In genomic region chr20:22915512-22915911, GRCh38 we compare ENCODE assay signal across 40 cellular contexts.
"Had no signal": no experiment of that assay in that cellular context is flagged by ENCODE, and none has a peak within 500 bp of the region (broad histone marks: within the 10 kb centered on the region; RNA-seq: fewer than 3 reads in every experiment).

No MANE protein-coding gene starts in this region.

- H3K27me3 ChIP-seq: ascending aorta, body of pancreas, breast epithelium had no signal

- H3K36me3 Mint-ChIP-seq: activated naive CD4-positive, alpha-beta T cell treated with anti-CD3 and anti-CD28 coated beads, Interleukin-2, amount 10 ng/mL, durations not matched to agents 7 days and 5 days; activated naive CD4-positive, alpha-beta T cell treated with anti-CD3 and anti-CD28 coated beads, Interleukin-2, amount 50 U/mL, for 24 hours; activated naive CD8-positive, alpha-beta T cell; activated naive CD8-positive, alpha-beta T cell treated with anti-CD3 and anti-CD28 coated beads for 36 hours; activated naive CD8-positive, alpha-beta T cell treated with anti-CD3 and anti-CD28 coated beads, Interleukin-2, amount 10 ng/mL, durations not matched to agents 7 days and 5 days; brain had no signal

- H3K4me3 Mint-ChIP-seq: activated naive CD4-positive, alpha-beta T cell treated with anti-CD3 and anti-CD28 coated beads for 36 hours; activated naive CD4-positive, alpha-beta T cell treated with anti-CD3 and anti-CD28 coated beads, Interleukin-2, amount 10 ng/mL, durations not matched to agents 7 days and 5 days; activated naive CD4-positive, alpha-beta T cell treated with anti-CD3 and anti-CD28 coated beads, Interleukin-2, amount 50 U/mL, for 24 hours; activated naive CD8-positive, alpha-beta T cell; activated naive CD8-positive, alpha-beta T cell treated with anti-CD3 and anti-CD28 coated beads for 36 hours; activated naive CD8-positive, alpha-beta T cell treated with anti-CD3 and anti-CD28 coated beads, Interleukin-2, amount 10 ng/mL, durations not matched to agents 7 days and 5 days; activated naive CD8-positive, alpha-beta T cell treated with anti-CD3 and anti-CD28 coated beads, Interleukin-2, amount 50 U/mL, for 24 hours; activated T-cell treated with anti-CD3 and anti-CD28 coated beads, Interleukin-2, amount 50 U/mL, for 24 hours; activated T-cell treated with anti-CD3 and anti-CD28 coated beads, Interleukin-2, amount 50 U/mL, for 4 hours; activated T-cell treated with anti-CD3 and anti-CD28 coated beads, Interleukin-2, amount 50 U/mL, for 72 hours; activated T-helper 1 cell treated with anti-CD3 and anti-CD28 coated beads, Interleukin-12 subunit alpha, Interleukin-12 subunit beta, Interleukin-2, Interleukin-4 antibody, amounts not matched to agents 30 ng/mL and 10 ng/mL and 1 ng/mL, durations not matched to agents 14 hours and 24 hours and 36 hours; activated T-helper 17 cell treated with anti-CD3 and anti-CD28 coated beads, Interleukin-2, amount 50 U/mL, for 72 hours; brain; central memory CD8-positive, alpha-beta T cell had no signal

- H3K4me1 Mint-ChIP-seq: activated naive CD4-positive, alpha-beta T cell treated with anti-CD3 and anti-CD28 coated beads, Interleukin-2, amount 10 ng/mL, durations not matched to agents 7 days and 5 days; activated naive CD4-positive, alpha-beta T cell treated with anti-CD3 and anti-CD28 coated beads, Interleukin-2, amount 50 U/mL, for 24 hours; activated naive CD8-positive, alpha-beta T cell treated with anti-CD3 and anti-CD28 coated beads for 36 hours; activated naive CD8-positive, alpha-beta T cell treated with anti-CD3 and anti-CD28 coated beads, Interleukin-2, amount 10 ng/mL, durations not matched to agents 7 days and 5 days; activated naive CD8-positive, alpha-beta T cell treated with anti-CD3 and anti-CD28 coated beads, Interleukin-2, amount 50 U/mL, for 24 hours; activated T-helper 17 cell treated with anti-CD3 and anti-CD28 coated beads, Interleukin-2, amount 50 U/mL, for 72 hours; brain; central memory CD8-positive, alpha-beta T cell had no signal

- H3K36me3 ChIP-seq: adrenal gland, ascending aorta, brain microvascular endothelial cell, breast epithelium, cardiac muscle cell had no signal

- H3K4me1 ChIP-seq: adrenal gland, ascending aorta, body of pancreas, breast epithelium had no signal

- H3K9me3 Mint-ChIP-seq: central memory CD8-positive, alpha-beta T cell had no signal

- H3K27me3 Mint-ChIP-seq: activated naive CD4-positive, alpha-beta T cell treated with anti-CD3 and anti-CD28 coated beads, Interleukin-2, amount 10 ng/mL, durations not matched to agents 7 days and 5 days; activated naive CD4-positive, alpha-beta T cell treated with anti-CD3 and anti-CD28 coated beads, Interleukin-2, amount 50 U/mL, for 24 hours; brain; central memory CD8-positive, alpha-beta T cell had no signal

- H3K4me3 ChIP-seq: adrenal gland, ascending aorta, body of pancreas, breast epithelium, cardiac muscle cell had no signal

- ATAC-seq: activated naive CD4-positive, alpha-beta T cell treated with anti-CD3 and anti-CD28 coated beads, Interleukin-2, amount 50 U/mL, for 72 hours; activated naive CD8-positive, alpha-beta T cell treated with anti-CD3 and anti-CD28 coated beads, Interleukin-2, amount 50 U/mL, for 24 hours; activated T-cell treated with anti-CD3 and anti-CD28 coated beads, Interleukin-2, amount 50 U/mL, for 4 hours; activated T-cell treated with anti-CD3 and anti-CD28 coated beads, Interleukin-2, amount 50 U/mL, for 72 hours; activated T-helper 17 cell treated with anti-CD3 and anti-CD28 coated beads, Interleukin-2, amount 50 U/mL, for 72 hours; body of pancreas had no signal

- H3K9me3 ChIP-seq: adrenal gland, ascending aorta, body of pancreas, breast epithelium had no signal

- H3K27ac ChIP-seq: adrenal gland, ascending aorta, body of pancreas, brain microvascular endothelial cell, breast epithelium, cardiac muscle cell had no signal

- H3K27ac Mint-ChIP-seq: activated naive CD4-positive, alpha-beta T cell treated with anti-CD3 and anti-CD28 coated beads for 36 hours; activated naive CD4-positive, alpha-beta T cell treated with anti-CD3 and anti-CD28 coated beads, Interleukin-2, amount 10 ng/mL, durations not matched to agents 7 days and 5 days; activated naive CD4-positive, alpha-beta T cell treated with anti-CD3 and anti-CD28 coated beads, Interleukin-2, amount 50 U/mL, for 24 hours; activated naive CD4-positive, alpha-beta T cell treated with anti-CD3 and anti-CD28 coated beads, Interleukin-2, amount 50 U/mL, for 72 hours; activated naive CD8-positive, alpha-beta T cell; activated naive CD8-positive, alpha-beta T cell treated with anti-CD3 and anti-CD28 coated beads for 36 hours; activated naive CD8-positive, alpha-beta T cell treated with anti-CD3 and anti-CD28 coated beads, Interleukin-2, amount 10 ng/mL, durations not matched to agents 7 days and 5 days; activated naive CD8-positive, alpha-beta T cell treated with anti-CD3 and anti-CD28 coated beads, Interleukin-2, amount 50 U/mL, for 24 hours; activated T-cell treated with anti-CD3 and anti-CD28 coated beads, Interleukin-2, amount 50 U/mL, for 24 hours; activated T-cell treated with anti-CD3 and anti-CD28 coated beads, Interleukin-2, amount 50 U/mL, for 72 hours; activated T-helper 1 cell treated with anti-CD3 and anti-CD28 coated beads, Interleukin-12 subunit alpha, Interleukin-12 subunit beta, Interleukin-2, Interleukin-4 antibody, amounts not matched to agents 30 ng/mL and 10 ng/mL and 1 ng/mL, durations not matched to agents 14 hours and 24 hours and 36 hours; activated T-helper 17 cell treated with anti-CD3 and anti-CD28 coated beads, Interleukin-2, amount 50 U/mL, for 72 hours; activated T-helper 2 cell treated with anti-CD3 and anti-CD28 coated beads, Interferon-gamma antibody, Interleukin-2, Interleukin-4, amounts not matched to agents 10 μg/mL and 5 μg/mL and 100 μg/mL, durations not matched to agents 14 hours and 24 hours and 36 hours; brain had no signal

- DNase-seq: activated effector memory CD4-positive, alpha-beta T cell treated with anti-CD3 and anti-CD28 coated beads, Interleukin-2, amount 50 U/mL, for 16 hours; activated effector memory CD4-positive, alpha-beta T cell treated with Interleukin-2 at 50 U/mL for 16 hours; activated gamma-delta T cell; activated gamma-delta T cell treated with Interleukin-2 at 50 U/mL for 16 hours; activated naive CD4-positive, alpha-beta T cell; activated naive CD4-positive, alpha-beta T cell treated with anti-CD3 and anti-CD28 coated beads for 36 hours; activated naive CD4-positive, alpha-beta T cell treated with anti-CD3 and anti-CD28 coated beads, Interleukin-2, amount 10 ng/mL, durations not matched to agents 7 days and 5 days; activated naive CD4-positive, alpha-beta T cell treated with anti-CD3 and anti-CD28 coated beads, Interleukin-2, amount 50 U/mL, for 16 hours; activated naive CD4-positive, alpha-beta T cell treated with Interleukin-2 at 50 U/mL for 16 hours; activated naive CD8-positive, alpha-beta T cell treated with anti-CD3 and anti-CD28 coated beads for 36 hours; activated naive CD8-positive, alpha-beta T cell treated with anti-CD3 and anti-CD28 coated beads, Interleukin-2, amount 10 ng/mL, durations not matched to agents 7 days and 5 days; activated naive CD8-positive, alpha-beta T cell treated with anti-CD3 and anti-CD28 coated beads, Interleukin-2, amount 50 U/mL, for 24 hours; activated T-cell treated with anti-CD3 and anti-CD28 coated beads, Interleukin-2, amount 50 U/mL, for 1 hour; activated T-cell treated with anti-CD3 and anti-CD28 coated beads, Interleukin-2, amount 50 U/mL, for 24 hours; activated T-cell treated with anti-CD3 and anti-CD28 coated beads, Interleukin-2, amount 50 U/mL, for 4 hours; activated T-cell treated with anti-CD3 and anti-CD28 coated beads, Interleukin-2, amount 50 U/mL, for 48 hours; activated T-cell treated with anti-CD3 and anti-CD28 coated beads, Interleukin-2, amount 50 U/mL, for 72 hours; adrenal gland; amniotic stem cell; amygdala; anterior cingulate cortex; aorta; body of pancreas; brain microvascular endothelial cell; caudate nucleus; central memory CD4-positive, alpha-beta T cell; cerebellar nuclear complex had no signal

- FAIRE-seq: astrocyte, bronchial epithelial cell had no signal
